19 cellular contexts compared by ENCODE assay signal in genomic region chr9:107856633-107857032, GRCh38.
"Had no signal": no experiment of that assay in that cellular context is flagged by ENCODE, and none has a peak within 500 bp of the region (broad histone marks: within the 10 kb centered on the region; RNA-seq: fewer than 3 reads in every experiment).

No MANE protein-coding gene starts in this region.

- H3K4me3 ChIP-seq: adrenal gland, gastroesophageal sphincter, heart right ventricle, mucosa of descending colon, uterus had no signal

- H3K4me3 Mint-ChIP-seq: activated B cell treated with CpG ODN at 0.5 μM for 24 hours; activated CD8-positive, alpha-beta T cell treated with anti-CD3 and anti-CD28 coated beads for 36 hours; activated naive CD4-positive, alpha-beta T cell treated with anti-CD3 and anti-CD28 coated beads, Interleukin-2, amount 50 U/mL, for 24 hours; naive thymus-derived CD4-positive, alpha-beta T cell; stimulated activated effector memory CD8-positive, alpha-beta T cell treated with anti-CD3 and anti-CD28 coated beads, Interleukin-12 subunit alpha, Interleukin-12 subunit beta, amount 100 ng/mL, for 72 hours had no signal

- H3K4me1 ChIP-seq: gastroesophageal sphincter, heart right ventricle, uterus had no signal

- FAIRE-seq: colon, endometrium, islet of Langerhans, TTC549 had no signal

- H3K36me3 Mint-ChIP-seq: activated naive CD4-positive, alpha-beta T cell treated with anti-CD3 and anti-CD28 coated beads, Interleukin-2, amount 50 U/mL, for 24 hours; naive thymus-derived CD4-positive, alpha-beta T cell; stimulated activated effector memory CD8-positive, alpha-beta T cell treated with anti-CD3 and anti-CD28 coated beads, Interleukin-12 subunit alpha, Interleukin-12 subunit beta, amount 100 ng/mL, for 72 hours had no signal

- DNase-seq: activated B cell treated with CpG ODN at 0.5 μM for 24 hours; activated CD4-positive, alpha-beta T cell treated with anti-CD3 and anti-CD28 coated beads for 48 hours; activated CD8-positive, alpha-beta T cell treated with anti-CD3 and anti-CD28 coated beads for 36 hours; activated effector memory CD4-positive, alpha-beta T cell treated with anti-CD3 and anti-CD28 coated beads, Interleukin-2, amount 50 U/mL, for 16 hours; activated T-cell treated with anti-CD3 and anti-CD28 coated beads, Interleukin-2, amount 50 U/mL, for 48 hours; adrenal gland; heart right ventricle; mucosa of descending colon; naive thymus-derived CD4-positive, alpha-beta T cell; retina; uterus had no signal

- H3K36me3 ChIP-seq: adrenal gland, gastroesophageal sphincter, heart right ventricle, neutrophil, uterus had no signal

- H3K4me1 Mint-ChIP-seq: activated B cell treated with CpG ODN at 0.5 μM for 24 hours; activated naive CD4-positive, alpha-beta T cell treated with anti-CD3 and anti-CD28 coated beads, Interleukin-2, amount 50 U/mL, for 24 hours; naive thymus-derived CD4-positive, alpha-beta T cell; stimulated activated effector memory CD8-positive, alpha-beta T cell treated with anti-CD3 and anti-CD28 coated beads, Interleukin-12 subunit alpha, Interleukin-12 subunit beta, amount 100 ng/mL, for 72 hours had no signal

- ATAC-seq: activated CD8-positive, alpha-beta T cell treated with anti-CD3 and anti-CD28 coated beads for 36 hours; gastroesophageal sphincter; heart right ventricle; mucosa of descending colon; naive thymus-derived CD4-positive, alpha-beta T cell; stimulated activated effector memory CD8-positive, alpha-beta T cell treated with anti-CD3 and anti-CD28 coated beads, Interleukin-12 subunit alpha, Interleukin-12 subunit beta, amount 100 ng/mL, for 72 hours had no signal

- H3K9me3 ChIP-seq: adrenal gland, neutrophil had no signal

- H3K27ac ChIP-seq: adrenal gland, gastroesophageal sphincter, heart right ventricle, neutrophil, uterus had no signal

- H3K27ac Mint-ChIP-seq: activated B cell treated with CpG ODN at 0.5 μM for 24 hours; activated CD8-positive, alpha-beta T cell treated with anti-CD3 and anti-CD28 coated beads for 36 hours; activated naive CD4-positive, alpha-beta T cell treated with anti-CD3 and anti-CD28 coated beads, Interleukin-2, amount 50 U/mL, for 24 hours; naive thymus-derived CD4-positive, alpha-beta T cell; stimulated activated effector memory CD8-positive, alpha-beta T cell treated with anti-CD3 and anti-CD28 coated beads, Interleukin-12 subunit alpha, Interleukin-12 subunit beta, amount 100 ng/mL, for 72 hours had no signal

- H3K9me3 Mint-ChIP-seq: activated naive CD4-positive, alpha-beta T cell treated with anti-CD3 and anti-CD28 coated beads, Interleukin-2, amount 50 U/mL, for 24 hours had no signal

- H3K27me3 ChIP-seq: adrenal gland, gastroesophageal sphincter, heart right ventricle, neutrophil, uterus had no signal

- H3K27me3 Mint-ChIP-seq: activated B cell treated with CpG ODN at 0.5 μM for 24 hours; activated CD8-positive, alpha-beta T cell treated with anti-CD3 and anti-CD28 coated beads for 36 hours; activated naive CD4-positive, alpha-beta T cell treated with anti-CD3 and anti-CD28 coated beads, Interleukin-2, amount 50 U/mL, for 24 hours; naive thymus-derived CD4-positive, alpha-beta T cell had no signal
